ENCODE assay signal across 17 cellular contexts in genomic region chr12:76449993-76450392, GRCh38.
"Had no signal": no experiment of that assay in that cellular context is flagged by ENCODE, and none has a peak within 500 bp of the region (broad histone marks: within the 10 kb centered on the region; RNA-seq: fewer than 3 reads in every experiment).

No MANE protein-coding gene starts in this region.

- H3K27ac ChIP-seq: breast epithelium, hepatocyte, neural progenitor cell, right atrium auricular region, skin epidermis, thyroid gland had no signal

- H3K9ac ChIP-seq: neural progenitor cell had no signal

- H2AFZ ChIP-seq: hepatocyte, neural progenitor cell had no signal

- DNase-seq: activated CD4-positive, alpha-beta T cell treated with anti-CD3 and anti-CD28 coated beads, Interleukin-2, amount 50 U/mL, for 4 hours; activated CD4-positive, CD25-positive, alpha-beta regulatory T cell; activated CD8-positive, alpha-beta memory T cell treated with anti-CD3 and anti-CD28 coated beads, Interleukin-2, amount 10 ng/mL, durations not matched to agents 7 days and 5 days; activated effector memory CD4-positive, alpha-beta T cell treated with Interleukin-2 at 50 U/mL for 16 hours; activated naive CD8-positive, alpha-beta T cell treated with anti-CD3 and anti-CD28 coated beads for 36 hours; activated T-cell treated with anti-CD3 and anti-CD28 coated beads, Interleukin-2, amount 50 U/mL, for 24 hours; kidney glomerular epithelial cell; midbrain; T-helper 17 cell; thyroid gland; uterus had no signal

- H3K27ac Mint-ChIP-seq: activated CD8-positive, alpha-beta memory T cell treated with anti-CD3 and anti-CD28 coated beads, Interleukin-2, amount 10 ng/mL, durations not matched to agents 7 days and 5 days; activated naive CD8-positive, alpha-beta T cell treated with anti-CD3 and anti-CD28 coated beads for 36 hours; neural progenitor cell had no signal

- H3K36me3 ChIP-seq: breast epithelium, neural progenitor cell, right atrium auricular region, thyroid gland, uterus had no signal

- H3K4me1 ChIP-seq: breast epithelium, neural progenitor cell, thyroid gland had no signal

- H3K4me2 ChIP-seq: hepatocyte, neural progenitor cell had no signal

- H3K4me1 Mint-ChIP-seq: neural progenitor cell had no signal

- H3K27me3 ChIP-seq: breast epithelium, hepatocyte, neural progenitor cell, right atrium auricular region, thyroid gland, uterus had no signal

- H3K4me3 Mint-ChIP-seq: activated CD8-positive, alpha-beta memory T cell treated with anti-CD3 and anti-CD28 coated beads, Interleukin-2, amount 10 ng/mL, durations not matched to agents 7 days and 5 days; activated naive CD8-positive, alpha-beta T cell treated with anti-CD3 and anti-CD28 coated beads for 36 hours; activated T-cell treated with anti-CD3 and anti-CD28 coated beads, Interleukin-2, amount 50 U/mL, for 24 hours; neural progenitor cell had no signal

- H3K9me3 ChIP-seq: breast epithelium, right atrium auricular region, thyroid gland, uterus had no signal

- H3K4me3 ChIP-seq: breast epithelium, hepatocyte, neural progenitor cell, right atrium auricular region, skin epidermis, thyroid gland, uterus had no signal

- H3K27me3 Mint-ChIP-seq: activated CD8-positive, alpha-beta memory T cell treated with anti-CD3 and anti-CD28 coated beads, Interleukin-2, amount 10 ng/mL, durations not matched to agents 7 days and 5 days; activated naive CD8-positive, alpha-beta T cell treated with anti-CD3 and anti-CD28 coated beads for 36 hours; activated T-cell treated with anti-CD3 and anti-CD28 coated beads, Interleukin-2, amount 50 U/mL, for 24 hours; T-helper 17 cell had no signal

- H3K9me3 Mint-ChIP-seq: activated naive CD8-positive, alpha-beta T cell treated with anti-CD3 and anti-CD28 coated beads for 36 hours; activated T-cell treated with anti-CD3 and anti-CD28 coated beads, Interleukin-2, amount 50 U/mL, for 24 hours; neural progenitor cell had no signal

- FAIRE-seq: TTC549 had no signal
